ENCODE assay signal across 1 cellular context in the genomic region with DNA sequence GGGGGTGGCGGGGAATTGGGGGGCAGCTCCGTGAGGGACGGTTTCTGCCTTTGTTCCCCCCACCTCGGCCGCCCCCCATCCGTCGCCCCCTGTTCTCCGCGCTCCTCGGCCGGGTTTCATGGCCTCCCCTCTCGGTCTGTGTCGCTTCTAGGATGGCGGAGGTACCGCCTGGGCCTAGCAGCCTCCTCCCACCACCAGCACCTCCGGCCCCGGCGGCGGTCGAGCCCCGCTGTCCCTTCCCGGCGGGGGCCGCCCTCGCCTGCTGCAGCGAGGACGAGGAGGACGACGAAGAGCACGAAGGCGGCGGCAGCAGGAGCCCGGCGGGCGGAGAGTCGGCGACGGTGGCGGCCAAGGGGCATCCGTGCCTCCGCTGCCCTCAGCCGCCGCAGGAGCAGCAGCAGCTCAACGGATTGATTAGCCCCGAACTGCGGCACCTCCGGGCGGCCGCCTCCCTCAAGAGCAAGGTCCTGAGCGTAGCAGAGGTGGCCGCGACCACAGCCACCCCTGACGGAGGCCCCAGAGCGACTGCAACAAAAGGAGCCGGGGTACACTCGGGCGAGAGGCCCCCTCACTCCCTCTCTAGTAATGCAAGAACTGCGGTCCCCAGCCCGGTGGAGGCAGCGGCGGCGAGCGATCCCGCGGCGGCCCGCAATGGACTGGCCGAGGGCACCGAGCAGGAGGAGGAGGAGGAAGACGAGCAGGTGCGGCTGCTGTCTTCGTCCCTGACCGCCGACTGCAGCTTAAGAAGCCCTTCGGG.
TF ChIP-seq lines count a peak whose summit lies in the region.

No MANE protein-coding gene starts in this region.

TF ChIP-seq in GM23338, 12 proteins besides CTCF, POLR2A, EP300 and RAD21:
- TF ChIP-seq ZNF462 (CRISPR knock-in tag; IDR thresholded peaks at IDR 0.05) (no peak), NANOG (IDR thresholded peaks at IDR 0.05; ENCODE audit: borderline replicate concordance) (no peak), ZNF331 (CRISPR knock-in tag; IDR thresholded peaks at IDR 0.05; ENCODE audit: low read depth) (no peak)
